In genomic region chr21:16211339-16212303, GRCh38 we compare ENCODE assay signal across 11 cellular contexts.
DNase-seq lines count a peak whose midpoint lies in the region; ATAC-seq and TF ChIP-seq lines count a peak whose summit lies in the region.
"Had no signal": no experiment of that assay in that cellular context is flagged by ENCODE, and none has a peak within 500 bp of the region (broad histone marks: within the 10 kb centered on the region; RNA-seq: fewer than 3 reads in every experiment).

No MANE protein-coding gene starts in this region.

- DNase-seq in astrocyte of the spinal cord (ENCODE audit: low read depth, low spot score) (peak; percentile 37), heart left ventricle (no peak), retinal pigment epithelial cell (ENCODE audit: low read depth) (peak; percentile 89), GM10248 (ENCODE audit: extremely low spot score) (no peak)
- DNase-seq in CD8-positive, alpha-beta T cell = no peak
- no peak for DNase-seq in activated CD4-positive, alpha-beta T cell treated with anti-CD3 and anti-CD28 coated beads for 36 hours
- DNase-seq: activated CD4-positive, alpha-beta memory T cell treated with anti-CD3 and anti-CD28 coated beads, Interleukin-2, amount 10 ng/mL, durations not matched to agents 7 days and 5 days; NCI-H446 treated with DMSO at 0.1 percent for 48 hours had no signal

- ATAC-seq in heart left ventricle (peak in 3 of 4 donors; percentile 29 to 53 (median 50)), HG03439 (IDR thresholded peaks at IDR 0.05; ENCODE audit: unreplicated experiment) (no peak)
- no peak for ATAC-seq in CD8-positive, alpha-beta T cell
- ATAC-seq in activated CD4-positive, alpha-beta T cell treated with anti-CD3 and anti-CD28 coated beads for 36 hours = no peak
- ATAC-seq: activated naive CD4-positive, alpha-beta T cell treated with anti-CD3 and anti-CD28 coated beads, Interleukin-2, amount 50 U/mL, for 72 hours had no signal

- H3K4me1 ChIP-seq in heart left ventricle = peaks cover 0 to 57% (median 16%) of the 10 kb centered on the region in 12 donors
- no peaks in the 10 kb centered on the region for H3K4me1 ChIP-seq in CD8-positive, alpha-beta T cell (ENCODE audit: insufficient read depth, low read length)

- no peaks in the 10 kb centered on the region for H3K27me3 ChIP-seq in heart left ventricle
- no peaks in the 10 kb centered on the region for H3K27me3 ChIP-seq in CD8-positive, alpha-beta T cell (ENCODE audit: insufficient read depth, low read length)

- in situ Hi-C loops in astrocyte of the spinal cord (cut with HindIII; ENCODE audit: low sequenced_read_pairs) = no loop called here

- no peaks in the 10 kb centered on the region for H3K27me3 Mint-ChIP-seq in CD8-positive, alpha-beta T cell (ENCODE audit: low read depth)
- no peaks in the 10 kb centered on the region for H3K27me3 Mint-ChIP-seq in activated CD4-positive, alpha-beta T cell treated with anti-CD3 and anti-CD28 coated beads for 36 hours
- H3K27me3 Mint-ChIP-seq: activated CD4-positive, alpha-beta memory T cell treated with anti-CD3 and anti-CD28 coated beads, Interleukin-2, amount 10 ng/mL, durations not matched to agents 7 days and 5 days had no signal

- TF ChIP-seq CTCF in C4-2B (conservative IDR thresholded peaks at IDR 0.05) = no peak
- no peak for TF ChIP-seq CTCF in astrocyte of the spinal cord (IDR thresholded peaks at IDR 0.05; ENCODE audit: low read depth, low read length)
- no peak for TF ChIP-seq CTCF in heart left ventricle (IDR thresholded peaks at IDR 0.05)
- no peak for TF ChIP-seq CTCF in retinal pigment epithelial cell (conservative IDR thresholded peaks at IDR 0.05; ENCODE audit: low read depth, low read length)
- TF ChIP-seq CTCF in GM10248 (IDR thresholded peaks at IDR 0.05; ENCODE audit: control extremely low read depth, extremely low read depth, low read depth, missing control alignments) = no peak
- no peak for TF ChIP-seq CTCF in CD8-positive, alpha-beta T cell (IDR thresholded peaks at IDR 0.05)

- no peaks in the 10 kb centered on the region for H3K36me3 ChIP-seq in heart left ventricle
- no peaks in the 10 kb centered on the region for H3K36me3 ChIP-seq in CD8-positive, alpha-beta T cell (ENCODE audit: insufficient read depth, low read length)

- no peak overlapping the region for H3K4me3 ChIP-seq in astrocyte of the spinal cord (ENCODE audit: low read depth, low read length)
- H3K4me3 ChIP-seq in heart left ventricle = peak overlapping the region in 6 of 12 donors; percentile 0 to 44 (median 18)
- H3K4me3 ChIP-seq in retinal pigment epithelial cell (ENCODE audit: low read length) = no peak overlapping the region
- no peak overlapping the region for H3K4me3 ChIP-seq in CD8-positive, alpha-beta T cell (ENCODE audit: low read depth, low read length)

- TF ChIP-seq POLR2A in heart left ventricle (IDR thresholded peaks at IDR 0.05) = no peak

- no peaks in the 10 kb centered on the region for H3K9me3 Mint-ChIP-seq in CD8-positive, alpha-beta T cell
- no peaks in the 10 kb centered on the region for H3K9me3 Mint-ChIP-seq in activated CD4-positive, alpha-beta T cell treated with anti-CD3 and anti-CD28 coated beads for 36 hours (ENCODE audit: low read depth)
- H3K9me3 Mint-ChIP-seq: activated CD4-positive, alpha-beta memory T cell treated with anti-CD3 and anti-CD28 coated beads, Interleukin-2, amount 10 ng/mL, durations not matched to agents 7 days and 5 days; activated naive CD4-positive, alpha-beta T cell treated with anti-CD3 and anti-CD28 coated beads, Interleukin-2, amount 50 U/mL, for 72 hours had no signal

- CTCF ChIA-PET in GM10248 (lab: Yijun Ruan, JAX) = interaction anchor here (2.4 kb wide), 1 partner anchor 16 kb away, joined by 6 read pairs; no protein-coding TSS in a partner anchor
- CTCF ChIA-PET in CD8-positive, alpha-beta T cell (lab: Charles Lee) = no interaction called here
- CTCF ChIA-PET in activated CD4-positive, alpha-beta T cell treated with anti-CD3 and anti-CD28 coated beads for 36 hours (lab: Charles Lee) = no interaction called here

- H3K27ac ChIP-seq in C4-2B (peak overlapping the region; percentile 75; the same call in 1 of the 2 replicates), heart left ventricle (peak overlapping the region in 11 of 12 donors; percentile 4 to 67 (median 40))
- no peak overlapping the region for H3K27ac ChIP-seq in CD8-positive, alpha-beta T cell (ENCODE audit: low read depth, low read length)

- H3K9me3 ChIP-seq in heart left ventricle = no peaks in the 10 kb centered on the region
- H3K9me3 ChIP-seq in CD8-positive, alpha-beta T cell (ENCODE audit: low read length) = no peaks in the 10 kb centered on the region

- H3K36me3 Mint-ChIP-seq in CD8-positive, alpha-beta T cell = no peaks in the 10 kb centered on the region
- H3K36me3 Mint-ChIP-seq in activated CD4-positive, alpha-beta T cell treated with anti-CD3 and anti-CD28 coated beads for 36 hours (ENCODE audit: low read depth) = no peaks in the 10 kb centered on the region
- H3K36me3 Mint-ChIP-seq: activated naive CD4-positive, alpha-beta T cell treated with anti-CD3 and anti-CD28 coated beads, Interleukin-2, amount 50 U/mL, for 72 hours had no signal

- no peak overlapping the region for H3K27ac Mint-ChIP-seq in CD8-positive, alpha-beta T cell
- H3K27ac Mint-ChIP-seq in activated CD4-positive, alpha-beta T cell treated with anti-CD3 and anti-CD28 coated beads for 36 hours = no peak overlapping the region
- H3K27ac Mint-ChIP-seq: activated CD4-positive, alpha-beta memory T cell treated with anti-CD3 and anti-CD28 coated beads, Interleukin-2, amount 10 ng/mL, durations not matched to agents 7 days and 5 days; activated naive CD4-positive, alpha-beta T cell treated with anti-CD3 and anti-CD28 coated beads, Interleukin-2, amount 50 U/mL, for 72 hours had no signal

- intact Hi-C loops in heart left ventricle (cut with DNase I) = loop anchor here in 1 of 10 donors (10.0 kb wide), 1 partner anchor 73 kb away; no protein-coding TSS in a partner anchor
- intact Hi-C loops in CD8-positive, alpha-beta T cell (cut with DNase I, micrococcal nuclease) = no loop called here
- intact Hi-C loops in activated CD4-positive, alpha-beta T cell treated with anti-CD3 and anti-CD28 coated beads for 36 hours (cut with DNase I, micrococcal nuclease) = no loop called here

- 50 to 62% (median 58%) methylated on average over 7 of the region's 7 CpGs for WGBS in heart left ventricle, 4 donors

- H3K4me1 Mint-ChIP-seq in CD8-positive, alpha-beta T cell (ENCODE audit: low read depth) = no peaks in the 10 kb centered on the region
- no peaks in the 10 kb centered on the region for H3K4me1 Mint-ChIP-seq in activated CD4-positive, alpha-beta T cell treated with anti-CD3 and anti-CD28 coated beads for 36 hours
- H3K4me1 Mint-ChIP-seq: activated CD4-positive, alpha-beta memory T cell treated with anti-CD3 and anti-CD28 coated beads, Interleukin-2, amount 10 ng/mL, durations not matched to agents 7 days and 5 days had no signal

- no peak overlapping the region for H3K4me3 Mint-ChIP-seq in CD8-positive, alpha-beta T cell
- no peak overlapping the region for H3K4me3 Mint-ChIP-seq in activated CD4-positive, alpha-beta T cell treated with anti-CD3 and anti-CD28 coated beads for 36 hours
- H3K4me3 Mint-ChIP-seq: activated CD4-positive, alpha-beta memory T cell treated with anti-CD3 and anti-CD28 coated beads, Interleukin-2, amount 10 ng/mL, durations not matched to agents 7 days and 5 days had no signal

- POLR2A ChIA-PET in GM10248 (lab: Yijun Ruan, JAX) = no interaction called here
- POLR2A ChIA-PET in CD8-positive, alpha-beta T cell (lab: Charles Lee) = no interaction called here
- POLR2A ChIA-PET in activated CD4-positive, alpha-beta T cell treated with anti-CD3 and anti-CD28 coated beads for 36 hours (lab: Charles Lee) = no interaction called here

Comparison
In these comparisons a context has a peak if more than half of its experiments do, and no peak if none do; other contexts are left out.
1. DNase-seq: peak in astrocyte of the spinal cord (single experiment) and retinal pigment epithelial cell (single experiment); none in heart left ventricle (0 of 5), GM10248 (single experiment), CD8-positive, alpha-beta T cell (0 of 7) and activated CD4-positive, alpha-beta T cell treated with anti-CD3 and anti-CD28 coated beads for 36 hours (single experiment).
2. ATAC-seq: peak in heart left ventricle (3 of 4); none in HG03439 (single experiment), CD8-positive, alpha-beta T cell (single experiment) and activated CD4-positive, alpha-beta T cell treated with anti-CD3 and anti-CD28 coated beads for 36 hours (single experiment).